In genomic region chr10:103503777-103504176, GRCh38 we compare ENCODE assay signal across 10 cellular contexts. TPM values are rescaled to one million over a fixed set of nuclear protein-coding genes. Genes with fewer than 3 reads are reported as not detected.
DNase-seq lines count a peak whose midpoint lies in the region; ATAC-seq and TF ChIP-seq lines count a peak whose summit lies in the region.
"Not testable (repeated sequence)": the region's sequence is repeated elsewhere in the genome, so short reads cannot be mapped to it uniquely, and the experiment has no call there.
"Had no signal": no experiment of that assay in that cellular context is flagged by ENCODE, and none has a peak within 500 bp of the region (broad histone marks: within the 10 kb centered on the region; RNA-seq: fewer than 3 reads in every experiment).

No MANE protein-coding gene starts in this region.

- H2BK120ac ChIP-seq in mesenchymal stem cell (ENCODE audit: low read depth, low read length): not testable (repeated sequence)

- H3K27me3 Mint-ChIP-seq in activated CD4-positive, alpha-beta memory T cell treated with anti-CD3 and anti-CD28 coated beads for 36 hours: peaks cover 41% of the 10 kb centered on the region

- peaks cover 30% of the 10 kb centered on the region for H3K4me1 Mint-ChIP-seq in activated CD4-positive, alpha-beta memory T cell treated with anti-CD3 and anti-CD28 coated beads for 36 hours (ENCODE audit: low read depth)
- H3K4me1 Mint-ChIP-seq in stimulated activated effector memory CD8-positive, alpha-beta T cell treated with anti-CD3 and anti-CD28 coated beads, Interleukin-12 subunit alpha, Interleukin-12 subunit beta, amount 100 ng/mL, for 72 hours: peaks cover 29% of the 10 kb centered on the region

- H3K27ac ChIP-seq in HCT116 (ENCODE audit: low read depth, low read length): not testable (repeated sequence)
- H3K27ac ChIP-seq in MM.1S (ENCODE audit: low read length): peak overlapping the region; percentile 85; the same call in 1 of the 2 replicates
- H3K27ac ChIP-seq in body of pancreas: peak overlapping the region; percentile 25 to 88 (median 66)
- peak overlapping the region; percentile 43 for H3K27ac ChIP-seq in mesenchymal stem cell (ENCODE audit: low read length, poor library complexity, severe bottlenecking)

- H2BK12ac ChIP-seq in mesenchymal stem cell (ENCODE audit: low read length in 2 of 2): not testable (repeated sequence)

- not testable (repeated sequence) for H2AK5ac ChIP-seq in mesenchymal stem cell (ENCODE audit: low read length, severe bottlenecking)

- H3K14ac ChIP-seq in mesenchymal stem cell (ENCODE audit: low read length in 2 of 2): not testable (repeated sequence)

- not testable (repeated sequence) for TF ChIP-seq POLR2A in HCT116 (IDR thresholded peaks at IDR 0.05; ENCODE audit: borderline replicate concordance, extremely low read depth, insufficient read depth, insufficient read length); body of pancreas (IDR thresholded peaks at IDR 0.05)

- H4K20me1 ChIP-seq in HCT116 (ENCODE audit: insufficient read depth); MM.1S (ENCODE audit: insufficient read depth, low read length): not testable (repeated sequence)

- not testable (repeated sequence) for H2BK5ac ChIP-seq in mesenchymal stem cell (ENCODE audit: low read depth, low read length, poor library complexity, severe bottlenecking)

- not testable (repeated sequence) for H3K23ac ChIP-seq in mesenchymal stem cell (ENCODE audit: low read length in 2 of 2)

- 84 to 89% methylated on average over 6 of the region's 6 CpGs for WGBS in body of pancreas, 2 donors
- WGBS in mesenchymal stem cell: 92% methylated on average over 4 of the region's 6 CpGs

- POLR2A ChIA-PET in HCT116 (lab: Charles Lee): interaction anchor here (1.6 to 1.8 kb wide), 2 partner anchors 11 to 14 kb away, joined by 4 to 5 read pairs; no protein-coding TSS in a partner anchor
- POLR2A ChIA-PET in activated CD4-positive, alpha-beta memory T cell treated with anti-CD3 and anti-CD28 coated beads for 36 hours (lab: Charles Lee): not testable (repeated sequence)

- not testable (repeated sequence) for DNase-seq in HCT116 (ENCODE audit: low read depth, low spot score); MM.1S; activated CD4-positive, alpha-beta memory T cell treated with anti-CD3 and anti-CD28 coated beads for 36 hours; body of pancreas; mesenchymal stem cell; stimulated activated effector memory CD8-positive, alpha-beta T cell treated with anti-CD3 and anti-CD28 coated beads, Interleukin-12 subunit alpha, Interleukin-12 subunit beta, amount 100 ng/mL, for 72 hours (ENCODE audit: low spot score in 2 of 2)

- H3K36me3 ChIP-seq in HCT116 (ENCODE audit: control insufficient read depth in 1 of 2, insufficient read depth in 2 of 2, low read length in 2 of 2); MM.1S (replicated peaks; ENCODE audit: insufficient read depth, low read length); body of pancreas (replicated peaks in 1 of 2; ENCODE audit: insufficient read depth in 1 of 2, low read depth in 2 of 2); mesenchymal stem cell (ENCODE audit: control insufficient read depth in 1 of 2, insufficient read depth in 2 of 2, low read depth in 1 of 2, low read length in 2 of 2): not testable (repeated sequence)

- H3K4me1 ChIP-seq in HCT116 (ENCODE audit: control insufficient read depth in 1 of 2, insufficient read depth in 2 of 2, low read length in 2 of 2) (peaks cover 11 to 19% of the 10 kb centered on the region in 2 experiments), MM.1S (ENCODE audit: low read length) (peaks cover 80% of the 10 kb centered on the region), body of pancreas (peaks cover 61% of the 10 kb centered on the region), mesenchymal stem cell (ENCODE audit: control insufficient read depth, insufficient read depth, low read depth, low read length) (peaks cover 10% of the 10 kb centered on the region)

- H2AFZ ChIP-seq in HCT116 (ENCODE audit: low read depth, low read length, poor library complexity, severe bottlenecking): peak overlapping the region; percentile 85
- H2AFZ ChIP-seq in MM.1S (ENCODE audit: low read length); mesenchymal stem cell (ENCODE audit: low read depth, low read length): not testable (repeated sequence)

- H3K4me3 ChIP-seq in HCT116 (replicated peaks in 1 of 2; ENCODE audit: low read depth in 1 of 2, low read length in 2 of 2); MM.1S (ENCODE audit: low read length); body of pancreas; mesenchymal stem cell (ENCODE audit: insufficient read depth in 1 of 2, low read depth in 1 of 2, low read length in 2 of 2): not testable (repeated sequence)

- not testable (repeated sequence) for BruUV-seq in HCT116 (replicated peaks; lab: Mats Ljungman, UMichigan)

- H3K9ac ChIP-seq in HCT116 (ENCODE audit: low read length); mesenchymal stem cell (ENCODE audit: low read length): not testable (repeated sequence)
- H3K9ac ChIP-seq in MM.1S (ENCODE audit: low read length): peak overlapping the region; percentile 26; the same call in 1 of the 2 replicates

- not testable (repeated sequence) for H3K79me2 ChIP-seq in HCT116 (ENCODE audit: insufficient read depth, low read length)
- peaks cover 31% of the 10 kb centered on the region for H3K79me2 ChIP-seq in MM.1S (ENCODE audit: low read length)

- not testable (repeated sequence) for H2BK15ac ChIP-seq in mesenchymal stem cell (ENCODE audit: low read depth, poor library complexity, severe bottlenecking)

- H3K27ac Mint-ChIP-seq in activated CD4-positive, alpha-beta memory T cell treated with anti-CD3 and anti-CD28 coated beads for 36 hours: peak overlapping the region; percentile 31
- H3K27ac Mint-ChIP-seq in stimulated activated effector memory CD8-positive, alpha-beta T cell treated with anti-CD3 and anti-CD28 coated beads, Interleukin-12 subunit alpha, Interleukin-12 subunit beta, amount 100 ng/mL, for 72 hours: peak overlapping the region; percentile 0

- H3K9me3 ChIP-seq in HCT116 (ENCODE audit: control insufficient read depth in 1 of 2, insufficient read depth in 1 of 2, low read depth in 1 of 2, low read length in 2 of 2); MM.1S (replicated peaks; ENCODE audit: insufficient read depth, low read length); body of pancreas; mesenchymal stem cell (ENCODE audit: control insufficient read depth, low read length): not testable (repeated sequence)

- not testable (repeated sequence) for H3K4me3 Mint-ChIP-seq in activated CD4-positive, alpha-beta memory T cell treated with anti-CD3 and anti-CD28 coated beads for 36 hours; stimulated activated effector memory CD8-positive, alpha-beta T cell treated with anti-CD3 and anti-CD28 coated beads, Interleukin-12 subunit alpha, Interleukin-12 subunit beta, amount 100 ng/mL, for 72 hours

- H3F3A ChIP-seq in MM.1S (ENCODE audit: insufficient read depth, low read length): peaks cover 48% of the 10 kb centered on the region

- H4K91ac ChIP-seq in mesenchymal stem cell (ENCODE audit: low read length): not testable (repeated sequence)

- H3K9me3 Mint-ChIP-seq in activated CD4-positive, alpha-beta memory T cell treated with anti-CD3 and anti-CD28 coated beads for 36 hours; stimulated activated effector memory CD8-positive, alpha-beta T cell treated with anti-CD3 and anti-CD28 coated beads, Interleukin-12 subunit alpha, Interleukin-12 subunit beta, amount 100 ng/mL, for 72 hours: not testable (repeated sequence)

- not testable (repeated sequence) for ATAC-seq in HCT116; body of pancreas; stimulated activated effector memory CD8-positive, alpha-beta T cell treated with anti-CD3 and anti-CD28 coated beads, Interleukin-12 subunit alpha, Interleukin-12 subunit beta, amount 100 ng/mL, for 72 hours

- H3K4me2 ChIP-seq in HCT116 (ENCODE audit: low read length): peak overlapping the region; percentile 57
- H3K4me2 ChIP-seq in MM.1S (ENCODE audit: low read depth, low read length); mesenchymal stem cell (ENCODE audit: low read length, poor library complexity, severe bottlenecking): not testable (repeated sequence)

- not testable (repeated sequence) for TF ChIP-seq CTCF in HCT116 (IDR thresholded peaks at IDR 0.05 in 2 of 3, conservative IDR thresholded peaks at IDR 0.05 in 1 of 3; ENCODE audit: borderline replicate concordance in 1 of 3, insufficient read depth in 1 of 3, low read depth in 2 of 3, low read length in 2 of 3); MM.1S (IDR thresholded peaks at IDR 0.05; ENCODE audit: low read length); body of pancreas (IDR thresholded peaks at IDR 0.05)

- H3K4ac ChIP-seq in mesenchymal stem cell (ENCODE audit: low read depth in 1 of 2, low read length in 2 of 2): not testable (repeated sequence)

- not testable (repeated sequence) for H3K36me3 Mint-ChIP-seq in activated CD4-positive, alpha-beta memory T cell treated with anti-CD3 and anti-CD28 coated beads for 36 hours
- H3K36me3 Mint-ChIP-seq in stimulated activated effector memory CD8-positive, alpha-beta T cell treated with anti-CD3 and anti-CD28 coated beads, Interleukin-12 subunit alpha, Interleukin-12 subunit beta, amount 100 ng/mL, for 72 hours: peaks cover 14% of the 10 kb centered on the region

- CTCF ChIA-PET in HCT116 (lab: Charles Lee): interaction anchor here (1.4 kb wide), 2 partner anchors 17 to 61 kb away, joined by 3 to 5 read pairs; no protein-coding TSS in a partner anchor
- CTCF ChIA-PET in activated CD4-positive, alpha-beta memory T cell treated with anti-CD3 and anti-CD28 coated beads for 36 hours (lab: Charles Lee): interaction anchor here (0.6 to 2.0 kb wide), 3 partner anchors 13 to 444 kb away, joined by 3 to 8 read pairs (median 4); no protein-coding TSS in a partner anchor

- not testable (repeated sequence) for H4K8ac ChIP-seq in mesenchymal stem cell (ENCODE audit: low read length)

- not testable (repeated sequence) for H3K18ac ChIP-seq in mesenchymal stem cell (ENCODE audit: low read depth in 1 of 2, low read length in 2 of 2)

- RAD21 ChIA-PET in HCT116 (lab: Charles Lee; ENCODE audit: low non-redundant PET in 1 of 2, low total read pairs in 2 of 2, uncharacterized antibody in 2 of 2, unreplicated experiment in 2 of 2): not testable (repeated sequence)

- H3K9me2 ChIP-seq in HCT116 (ENCODE audit: insufficient read depth); MM.1S (replicated peaks; ENCODE audit: insufficient read depth, low read length): not testable (repeated sequence)

- intact Hi-C loops in HCT116 (cut with micrococcal nuclease); body of pancreas (cut with DNase I): not testable (repeated sequence)
- intact Hi-C loops in activated CD4-positive, alpha-beta memory T cell treated with anti-CD3 and anti-CD28 coated beads for 36 hours (cut with micrococcal nuclease): loop anchor here (1.0 to 2.0 kb wide), 2 partner anchors 10 to 39 kb away; partner anchors contain the start of gene NEURL1

- H3K27me3 ChIP-seq in HCT116 (ENCODE audit: insufficient read depth, low read length); MM.1S (replicated peaks; ENCODE audit: insufficient read depth, low read length); body of pancreas: not testable (repeated sequence)
- H3K27me3 ChIP-seq in mesenchymal stem cell (ENCODE audit: control insufficient read depth in 1 of 2, insufficient read depth in 1 of 2, low read length in 2 of 2): peaks cover 73 to 87% of the 10 kb centered on the region in 2 experiments

- not testable (repeated sequence) for H3K79me1 ChIP-seq in mesenchymal stem cell (replicated peaks; ENCODE audit: low read length, poor library complexity, severe bottlenecking)

- TF ChIP-seq RAD21 in HCT116 (IDR thresholded peaks at IDR 0.05; ENCODE audit: low read depth): not testable (repeated sequence)

RNA-seq across cellular contexts. Expression of gene NEURL1, which starts 10.3 kb away (rescaled TPM):
- 1.4 TPM for total RNA-seq in HCT116 (2021; ENCODE audit: unreplicated experiment)
- 2.2 and 3.4 TPM in 2 replicates for polyA plus RNA-seq in HCT116 (2012)
- 1 to 10 TPM; 1.8 to 2.4 TPM for total RNA-seq in activated CD4-positive, alpha-beta memory T cell treated with anti-CD3 and anti-CD28 coated beads for 36 hours
- total RNA-seq in body of pancreas: 10 to 100 TPM; 25.1 to 25.7 TPM
- polyA plus RNA-seq in mesenchymal stem cell (2013, experiment 1 of 2): 0.01 TPM
- polyA plus RNA-seq in mesenchymal stem cell (2013, experiment 2 of 2): 0.04 TPM
- total RNA-seq: Calu3, Daoy had no signal

RNA-seq across cellular contexts. Expression of gene CALHM3, which starts 24.7 kb away (rescaled TPM):
- total RNA-seq in HCT116 (2021; ENCODE audit: unreplicated experiment): 0.49 TPM
- polyA plus RNA-seq in HCT116 (2012): 0.74 and 1.1 TPM in 2 replicates
- not detected for total RNA-seq in activated CD4-positive, alpha-beta memory T cell treated with anti-CD3 and anti-CD28 coated beads for 36 hours
- under 1 TPM in 1 of 2 donors, not detected in 1; 0.52 TPM for total RNA-seq in body of pancreas
- polyA plus RNA-seq in mesenchymal stem cell (2013, experiment 1 of 2): not detected
- polyA plus RNA-seq in mesenchymal stem cell (2013, experiment 2 of 2): not detected
- total RNA-seq: A673; Calu3; CD4-positive, alpha-beta T cell had no signal

RNA-seq across cellular contexts. Expression of gene CALHM1, which starts 45.1 kb away (rescaled TPM):
- total RNA-seq in HCT116 (2021; ENCODE audit: unreplicated experiment) (not detected), body of pancreas (not detected)
- polyA plus RNA-seq in HCT116 (2012): 0.02 and 0.05 TPM in 2 replicates
- total RNA-seq in activated CD4-positive, alpha-beta memory T cell treated with anti-CD3 and anti-CD28 coated beads for 36 hours: not detected
- polyA plus RNA-seq in mesenchymal stem cell (2013, experiment 1 of 2): not detected
- polyA plus RNA-seq in mesenchymal stem cell (2013, experiment 2 of 2): not detected
- total RNA-seq: A673; Calu3; CD4-positive, alpha-beta T cell; Daoy had no signal

RNA-seq across cellular contexts. Expression of gene CALHM2, which starts 51.6 kb away (rescaled TPM):
- total RNA-seq in HCT116 (2021; ENCODE audit: unreplicated experiment) (46.1 TPM), body of pancreas (10 to 100 TPM; 11.4 to 17.8 TPM)
- 52.2 and 53.5 TPM in 2 replicates for polyA plus RNA-seq in HCT116 (2012)
- total RNA-seq in activated CD4-positive, alpha-beta memory T cell treated with anti-CD3 and anti-CD28 coated beads for 36 hours: 10 to 100 TPM; 21.6 to 22.5 TPM
- polyA plus RNA-seq in mesenchymal stem cell (2013, experiment 1 of 2): 8.7 TPM
- 8.2 TPM for polyA plus RNA-seq in mesenchymal stem cell (2013, experiment 2 of 2)

Comparison
In these comparisons a context has a peak if more than half of its experiments do, and no peak if none do; other contexts are left out.
1. RNA of gene NEURL1, which starts 10.3 kb away (total RNA-seq): 25.1 to 25.7 TPM in body of pancreas; 1.8 to 2.4 TPM in activated CD4-positive, alpha-beta memory T cell treated with anti-CD3 and anti-CD28 coated beads for 36 hours and 1.4 TPM in HCT116 (single experiment); every median in the first group is over 4 times any median in the second.